Comparison of ENCODE assay signal across 16 cellular contexts in genomic region chr4:149738156-149738555, GRCh38.
DNase-seq lines count a peak whose midpoint lies in the region; FAIRE-seq and TF ChIP-seq lines count a peak whose summit lies in the region.
"Had no signal": no experiment of that assay in that cellular context is flagged by ENCODE, and none has a peak within 500 bp of the region (broad histone marks: within the 10 kb centered on the region; RNA-seq: fewer than 3 reads in every experiment).

No MANE protein-coding gene starts in this region.

- H2BK120ac ChIP-seq in neuronal stem cell (ENCODE audit: low read depth, low read length), result no peak overlapping the region

- H3K27ac ChIP-seq in neuronal stem cell (replicated peaks; ENCODE audit: low read length), result no peak overlapping the region
- no peak overlapping the region for H3K27ac ChIP-seq in stomach

- TF ChIP-seq POLR2A in stomach (IDR thresholded peaks at IDR 0.05), result no peak

- no peak overlapping the region for H3K14ac ChIP-seq in neuronal stem cell (ENCODE audit: low read length)

- H3K4me1 ChIP-seq in neuronal stem cell (ENCODE audit: control insufficient read depth in 2 of 2, insufficient read depth in 1 of 2, low read depth in 1 of 2, low read length in 2 of 2), result no peaks in the 10 kb centered on the region
- H3K4me1 ChIP-seq in stomach, result no peaks in the 10 kb centered on the region

- no peak overlapping the region for H2AK5ac ChIP-seq in neuronal stem cell (ENCODE audit: low read depth, low read length)

- no peak overlapping the region for H4K91ac ChIP-seq in neuronal stem cell (ENCODE audit: low read depth, low read length, poor library complexity)

- no peak overlapping the region for H2BK12ac ChIP-seq in neuronal stem cell (ENCODE audit: low read length)

- H3K9me3 ChIP-seq in neuronal stem cell (replicated peaks in 1 of 2; ENCODE audit: control insufficient read depth in 2 of 2, insufficient read depth in 1 of 2, low read depth in 1 of 2, low read length in 2 of 2) (no peaks in the 10 kb centered on the region), stomach (no peaks in the 10 kb centered on the region)
- H3K9me3 ChIP-seq: BLaER1 treated with 17β-estradiol and CSF1 and Interleukin-3, amounts not matched to agents 10 nM and 100 nM had no signal

- no peak overlapping the region for H2AFZ ChIP-seq in neuronal stem cell (ENCODE audit: low read length)

- no peaks in the 10 kb centered on the region for H3K79me1 ChIP-seq in neuronal stem cell (ENCODE audit: low read depth, low read length)

- peak overlapping the region; percentile 27 for H3K18ac ChIP-seq in neuronal stem cell (ENCODE audit: low read length)

- DNase-seq in SIG-M5 treated with dmso at 0.1 percent for 504 hours (lab: John Stamatoyannopoulos, UW; ENCODE audit: unreplicated experiment) (peak; percentile 3), SIG-M5 (lab: John Stamatoyannopoulos, UW) (no peak), MV-4-11 (lab: John Stamatoyannopoulos, UW) (peak; percentile 18), bronchial epithelial cell (ENCODE audit: low read depth) (no peak), neuronal stem cell (ENCODE audit: low spot score) (no peak), HEK293T (ENCODE audit: extremely low spot score) (no peak), stomach (no peak), dermis blood vessel endothelial cell (no peak)
- DNase-seq: 8988T; ACHN; CD4-positive, CD25-positive, alpha-beta regulatory T cell; DMS53; GF-D8 had no signal

- no peak overlapping the region for H3K4me2 ChIP-seq in neuronal stem cell (ENCODE audit: insufficient read depth, low read length, poor library complexity, severe bottlenecking)

- CTCF ChIA-PET in HEK293T (lab: Yijun Ruan, JAX), result no interaction called here

- TF ChIP-seq EP300 in stomach (IDR thresholded peaks at IDR 0.05), result no peak

- H3K23ac ChIP-seq in neuronal stem cell (ENCODE audit: low read depth, low read length, poor library complexity), result no peak overlapping the region

- TF ChIP-seq CTCF in bronchial epithelial cell (IDR thresholded peaks at IDR 0.05; ENCODE audit: insufficient read depth, low read length, severe bottlenecking) (no peak), stomach (IDR thresholded peaks at IDR 0.05) (no peak)

- no CpG with 5 or more reads among the region's 7 CpGs for WGBS in neuronal stem cell (ENCODE audit: extremely low coverage in 2 of 2, insufficient read length in 2 of 2, insufficient replicate concordance in 1 of 2), 2 donors
- WGBS in stomach, 5 donors, result 66 to 73% (median 71%) methylated on average over 7 of the region's 7 CpGs

- no peak overlapping the region for H4K8ac ChIP-seq in neuronal stem cell (ENCODE audit: low read depth, low read length)

- H3K27me3 ChIP-seq in bronchial epithelial cell (ENCODE audit: control insufficient read depth, insufficient read depth, low read length) (no peaks in the 10 kb centered on the region), neuronal stem cell (ENCODE audit: control insufficient read depth in 3 of 3, insufficient read depth in 3 of 3, low read depth in 1 of 3, low read length in 3 of 3) (no peaks in the 10 kb centered on the region), stomach (no peaks in the 10 kb centered on the region)
- H3K27me3 ChIP-seq: BLaER1 treated with 17β-estradiol and CSF1 and Interleukin-3, amounts not matched to agents 10 nM and 100 nM had no signal

- H3K9ac ChIP-seq in neuronal stem cell (ENCODE audit: low read depth, low read length, poor library complexity), result no peak overlapping the region

- no peak overlapping the region for H3K4me3 ChIP-seq in bronchial epithelial cell (ENCODE audit: low read depth, low read length)
- no peak overlapping the region for H3K4me3 ChIP-seq in neuronal stem cell (ENCODE audit: low read length in 2 of 2)
- H3K4me3 ChIP-seq in stomach, result no peak overlapping the region
- H3K4me3 ChIP-seq: BLaER1 treated with 17β-estradiol and CSF1 and Interleukin-3, amounts not matched to agents 10 nM and 100 nM had no signal

- H3K36me3 ChIP-seq in bronchial epithelial cell (ENCODE audit: control insufficient read depth, insufficient read depth, low read length) (no peaks in the 10 kb centered on the region), neuronal stem cell (replicated peaks in 1 of 2; ENCODE audit: control insufficient read depth in 2 of 2, insufficient read depth in 2 of 2, low read length in 2 of 2) (no peaks in the 10 kb centered on the region), stomach (no peaks in the 10 kb centered on the region)
- H3K36me3 ChIP-seq: BLaER1 treated with 17β-estradiol and CSF1 and Interleukin-3, amounts not matched to agents 10 nM and 100 nM had no signal

- intact Hi-C loops in stomach (cut with DNase I; ENCODE audit: low total_unique reads), result no loop called here

- H2BK5ac ChIP-seq in neuronal stem cell (ENCODE audit: low read length), result no peak overlapping the region

- POLR2A ChIA-PET in HEK293T (lab: Yijun Ruan, JAX), result no interaction called here

- peak; percentile 32 for FAIRE-seq in bronchial epithelial cell (lab: Jason Lieb, UNC)
- FAIRE-seq: H54, HTR-8/SVneo had no signal

- no peak overlapping the region for H3K4ac ChIP-seq in neuronal stem cell (ENCODE audit: low read length)

- no peak overlapping the region for H2BK15ac ChIP-seq in neuronal stem cell (ENCODE audit: low read length)

TF ChIP-seq in HEK293T, 16 proteins besides CTCF, POLR2A, EP300 and RAD21:
- TF ChIP-seq FOXM1 (IDR thresholded peaks at IDR 0.05; ENCODE audit: borderline replicate concordance) (no peak), ARNT (IDR thresholded peaks at IDR 0.05) (no peak), NFRKB (IDR thresholded peaks at IDR 0.05) (no peak), PKNOX1 (IDR thresholded peaks at IDR 0.05) (no peak), L3MBTL2 (conservative IDR thresholded peaks at IDR 0.05) (no peak), BHLHE40 (IDR thresholded peaks at IDR 0.05; ENCODE audit: borderline replicate concordance) (no peak), LEF1 (IDR thresholded peaks at IDR 0.05; ENCODE audit: borderline replicate concordance) (no peak), SUZ12 (IDR thresholded peaks at IDR 0.05) (no peak), CTBP1 (IDR thresholded peaks at IDR 0.05; ENCODE audit: borderline replicate concordance) (no peak), HDGF (IDR thresholded peaks at IDR 0.05; ENCODE audit: borderline replicate concordance) (no peak), SP1 (IDR thresholded peaks at IDR 0.05) (no peak)

Comparison
In these comparisons a context has a peak if more than half of its experiments do, and no peak if none do; other contexts are left out.
1. DNase-seq: peak in SIG-M5 treated with dmso at 0.1 percent for 504 hours (single experiment) and MV-4-11 (single experiment); none in SIG-M5 (single experiment), bronchial epithelial cell (single experiment), neuronal stem cell (single experiment), HEK293T (single experiment), stomach (single experiment) and dermis blood vessel endothelial cell (single experiment).